ENCODE assay signal across 14 cellular contexts in genomic region chr21:38815060-38815405, GRCh38. TPM values are rescaled to one million over a fixed set of nuclear protein-coding genes. Genes with fewer than 3 reads are reported as not detected.
DNase-seq lines count a peak whose midpoint lies in the region; TF ChIP-seq lines count a peak whose summit lies in the region.
"Had no signal": no experiment of that assay in that cellular context is flagged by ENCODE, and none has a peak within 500 bp of the region (broad histone marks: within the 10 kb centered on the region; RNA-seq: fewer than 3 reads in every experiment).

No MANE protein-coding gene starts in this region.

- H3K27me3 Mint-ChIP-seq in Caco-2 (ENCODE audit: insufficient read depth, unreplicated experiment), result no peaks in the 10 kb centered on the region
- H3K27me3 Mint-ChIP-seq: activated naive CD8-positive, alpha-beta T cell; B cell; stimulated activated naive B cell treated with anti-CD40 and anti-IgM and Interleukin-4, amounts not matched to agents 10 μg/mL and 1 μg/mL and 100 μg/mL, for 72 hours had no signal

- peak overlapping the region; percentile 35 for H3K27ac Mint-ChIP-seq in Caco-2 (ENCODE audit: unreplicated experiment)
- H3K27ac Mint-ChIP-seq: activated naive CD8-positive, alpha-beta T cell; B cell; stimulated activated naive B cell treated with anti-CD40 and anti-IgM and Interleukin-4, amounts not matched to agents 10 μg/mL and 1 μg/mL and 100 μg/mL, for 72 hours had no signal

- peak overlapping the region; percentile 58; the same call in 1 of the 2 replicates for H3K27ac ChIP-seq in HUES6 (ENCODE audit: low read depth, low read length)
- H3K27ac ChIP-seq in brain microvascular endothelial cell, result peak overlapping the region; percentile 31
- H3K27ac ChIP-seq in muscle layer of colon (ENCODE audit: low read depth, low read length), result peak overlapping the region; percentile 77

- DNase-seq in Caco-2 (no peak), brain microvascular endothelial cell (peak; percentile 36), RPMI8226 (no peak), cerebellar cortex (ENCODE audit: low spot score) (no peak)
- no peak for DNase-seq in NK-92 treated with Interleukin-12 subunit alpha and Interleukin-12 subunit beta, amount 100 ng/mL, for 24 hours (lab: John Stamatoyannopoulos, UW)
- no peak for DNase-seq in activated CD4-positive, alpha-beta T cell treated with anti-CD3 and anti-CD28 coated beads for 1 hour
- DNase-seq: immature natural killer cell; stimulated activated CD4-positive, alpha-beta T cell treated with anti-CD3 and anti-CD28 coated beads, Interleukin-4, amount 100 ng/mL, for 1 hour; stimulated activated naive B cell treated with anti-CD40 and anti-IgM and Interleukin-4, amounts not matched to agents 10 μg/mL and 1 μg/mL and 100 μg/mL, for 72 hours; T1000 had no signal

- BruUV-seq in Caco-2 (replicated peaks; lab: Mats Ljungman, UMichigan), result no TSS peak

- no peak for TF ChIP-seq CTCF in Caco-2 (IDR thresholded peaks at IDR 0.05; ENCODE audit: insufficient read depth in 1 of 2, low read depth in 1 of 2, low read length in 1 of 2, severe bottlenecking in 1 of 2, unreplicated experiment in 1 of 2)
- TF ChIP-seq CTCF in brain microvascular endothelial cell (IDR thresholded peaks at IDR 0.05; ENCODE audit: low read depth, low read length, missing control alignments), result no peak

- H3K4me3 ChIP-seq in Caco-2 (ENCODE audit: low read depth, low read length), result no peak overlapping the region
- no peak overlapping the region for H3K4me3 ChIP-seq in HUES6 (ENCODE audit: low read depth, low read length)
- H3K4me3 ChIP-seq in brain microvascular endothelial cell (ENCODE audit: low read depth, low read length), result no peak overlapping the region
- H3K4me3 ChIP-seq in muscle layer of colon (ENCODE audit: low read depth in 1 of 2, low read length in 2 of 2), result no peak overlapping the region

- H3K4me1 ChIP-seq in Caco-2 (peaks cover 8% of the 10 kb centered on the region), HUES6 (ENCODE audit: control insufficient read depth, insufficient read depth, low read length) (peaks cover 47% of the 10 kb centered on the region), muscle layer of colon (ENCODE audit: insufficient read depth, low read length) (peaks cover 63% of the 10 kb centered on the region)

- no peaks in the 10 kb centered on the region for H3K9me3 ChIP-seq in Caco-2
- H3K9me3 ChIP-seq in HUES6 (ENCODE audit: control insufficient read depth, insufficient read depth, low read depth, low read length), result no peaks in the 10 kb centered on the region
- no peaks in the 10 kb centered on the region for H3K9me3 ChIP-seq in muscle layer of colon (ENCODE audit: low read length)

- H3K36me3 Mint-ChIP-seq in Caco-2 (ENCODE audit: insufficient read depth, unreplicated experiment), result peaks cover 96% of the 10 kb centered on the region

- CTCF ChIA-PET in Caco-2 (lab: Charles Lee), result no interaction called here

- in situ Hi-C loops in brain microvascular endothelial cell (cut with HindIII; ENCODE audit: low pct_ligation_motif_present, low sequenced_read_pairs), result no loop called here

- no peaks in the 10 kb centered on the region for H3K9me3 Mint-ChIP-seq in Caco-2 (ENCODE audit: unreplicated experiment)
- H3K9me3 Mint-ChIP-seq: immature natural killer cell had no signal

- H3K36me3 ChIP-seq in Caco-2 (ENCODE audit: control insufficient read depth, insufficient read depth, low read length) (peaks cover 16% of the 10 kb centered on the region), HUES6 (ENCODE audit: control insufficient read depth, insufficient read depth, low read length) (peaks cover 84% of the 10 kb centered on the region), brain microvascular endothelial cell (replicated peaks) (peaks cover 74% of the 10 kb centered on the region), muscle layer of colon (ENCODE audit: insufficient read depth, low read length) (peaks cover 74% of the 10 kb centered on the region)

- intact Hi-C loops in Caco-2 (cut with micrococcal nuclease; ENCODE audit: unreplicated experiment), result no loop called here

- POLR2A ChIA-PET in Caco-2 (lab: Charles Lee), result no interaction called here

- H3K4me1 Mint-ChIP-seq in Caco-2 (ENCODE audit: low read depth, unreplicated experiment), result no peaks in the 10 kb centered on the region
- H3K4me1 Mint-ChIP-seq: B cell; immature natural killer cell; stimulated activated naive B cell treated with anti-CD40 and anti-IgM and Interleukin-4, amounts not matched to agents 10 μg/mL and 1 μg/mL and 100 μg/mL, for 72 hours had no signal

- H3K9ac ChIP-seq in HUES6 (ENCODE audit: low read length) (peak overlapping the region; percentile 60), muscle layer of colon (ENCODE audit: low read length) (no peak overlapping the region)

- no peak overlapping the region for H3K4me3 Mint-ChIP-seq in Caco-2 (ENCODE audit: unreplicated experiment)
- H3K4me3 Mint-ChIP-seq: activated naive CD8-positive, alpha-beta T cell; B cell; immature natural killer cell; stimulated activated naive B cell treated with anti-CD40 and anti-IgM and Interleukin-4, amounts not matched to agents 10 μg/mL and 1 μg/mL and 100 μg/mL, for 72 hours had no signal

- no peaks in the 10 kb centered on the region for H3K27me3 ChIP-seq in Caco-2 (replicated peaks; ENCODE audit: control insufficient read depth, insufficient read depth, low read length)
- no peaks in the 10 kb centered on the region for H3K27me3 ChIP-seq in HUES6 (ENCODE audit: control insufficient read depth, insufficient read depth, low read length)
- no peaks in the 10 kb centered on the region for H3K27me3 ChIP-seq in brain microvascular endothelial cell (replicated peaks)
- H3K27me3 ChIP-seq in muscle layer of colon (ENCODE audit: control insufficient read depth in 1 of 2, insufficient read depth in 2 of 2, low read length in 2 of 2), result no peaks in the 10 kb centered on the region

RNA-seq across cellular contexts. Expression of gene ETS2, which starts 9.3 kb away (rescaled TPM):
- 20.4 and 26.9 TPM in 2 replicates for total RNA-seq in Caco-2 (2022)
